In the genomic region with DNA sequence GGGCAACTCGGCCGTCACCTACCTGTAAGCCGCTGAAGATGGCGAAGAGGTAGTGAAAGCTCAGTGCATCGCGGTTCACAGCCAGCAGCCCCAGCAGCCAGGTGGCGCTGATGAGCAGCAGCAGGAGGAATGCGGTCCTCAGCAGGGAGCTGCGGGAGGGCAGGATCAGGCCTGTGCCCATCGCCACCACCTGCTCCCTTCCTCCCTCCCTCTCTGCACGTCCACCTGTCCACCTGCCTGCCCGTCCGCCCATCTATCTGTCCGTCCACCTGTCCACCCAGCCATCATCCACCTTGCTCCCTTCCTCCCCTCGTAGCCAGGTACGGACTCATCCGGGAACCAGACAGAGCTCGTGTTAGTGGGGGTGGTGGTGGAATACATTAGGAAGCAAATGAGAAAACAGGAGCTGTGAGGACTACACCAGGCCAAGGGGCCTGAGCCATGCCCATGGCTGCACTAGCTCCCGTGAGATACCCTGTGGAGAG, we compare ENCODE assay signal across 8 cellular contexts. TPM values are rescaled to one million over a fixed set of nuclear protein-coding genes. Genes with fewer than 3 reads are reported as not detected.
DNase-seq lines count a peak whose midpoint lies in the region; ATAC-seq and TF ChIP-seq lines count a peak whose summit lies in the region.

No MANE protein-coding gene starts in this region.

- H3K4me2 ChIP-seq in BLaER1 treated with 17β-estradiol and CSF1 and Interleukin-3, amounts not matched to agents 10 nM and 100 nM, result peak overlapping the region in 9 of 11 experiments; percentile 39 to 81 (median 67); a peak in 18 of 22 replicates

- no peaks in the 10 kb centered on the region for H3K27me3 Mint-ChIP-seq in HFFc6 (ENCODE audit: insufficient read depth)

- H3K4me3 ChIP-seq in BLaER1 treated with 17β-estradiol and CSF1 and Interleukin-3, amounts not matched to agents 10 nM and 100 nM, result no peak overlapping the region
- peak overlapping the region in 2 of 4 donors; percentile 17 to 27 for H3K4me3 ChIP-seq in Peyer's patch
- H3K4me3 ChIP-seq in fibroblast of villous mesenchyme (ENCODE audit: low read depth, low read length), result no peak overlapping the region
- no peak overlapping the region for H3K4me3 ChIP-seq in prostate gland

- peaks cover 0 to 81% (median 43%) of the 10 kb centered on the region in 11 experiments; a peak in 19 of 22 replicates for H4K20me1 ChIP-seq in BLaER1 treated with 17β-estradiol and CSF1 and Interleukin-3, amounts not matched to agents 10 nM and 100 nM

- TF ChIP-seq POLR2A in Peyer's patch (IDR thresholded peaks at IDR 0.05), result no peak
- no peak for TF ChIP-seq POLR2A in prostate gland (IDR thresholded peaks at IDR 0.05)

- H3K36me3 Mint-ChIP-seq in HFFc6 (ENCODE audit: low read depth), result no peaks in the 10 kb centered on the region

- WGBS in prostate gland, result 51% methylated on average over 15 of the region's 19 CpGs

- no peaks in the 10 kb centered on the region for H3K36me3 ChIP-seq in BLaER1 treated with 17β-estradiol and CSF1 and Interleukin-3, amounts not matched to agents 10 nM and 100 nM
- H3K36me3 ChIP-seq in Peyer's patch (no peaks in the 10 kb centered on the region), prostate gland (no peaks in the 10 kb centered on the region)

- peak; percentile 96 for TF ChIP-seq CTCF in HFFc6 (IDR thresholded peaks at IDR 0.05)
- peak; percentile 75 to 96 (median 92) for TF ChIP-seq CTCF in Peyer's patch (IDR thresholded peaks at IDR 0.05)
- peak; percentile 79 for TF ChIP-seq CTCF in fibroblast of villous mesenchyme (IDR thresholded peaks at IDR 0.05; ENCODE audit: insufficient read depth, low read depth, low read length)
- TF ChIP-seq CTCF in prostate gland (IDR thresholded peaks at IDR 0.05), result peak; percentile 88 to 98 (median 96)

- intact Hi-C loops in prostate gland (cut with DNase I), result loop anchor here (2.0 kb wide), 1 partner anchor 175 kb away; no protein-coding TSS in a partner anchor

- no peaks in the 10 kb centered on the region for H3K9me3 ChIP-seq in BLaER1 treated with 17β-estradiol and CSF1 and Interleukin-3, amounts not matched to agents 10 nM and 100 nM (replicated peaks in 1 of 11)
- no peaks in the 10 kb centered on the region for H3K9me3 ChIP-seq in Peyer's patch
- H3K9me3 ChIP-seq in prostate gland, result no peaks in the 10 kb centered on the region

- H3K4me1 ChIP-seq in BLaER1 treated with 17β-estradiol and CSF1 and Interleukin-3, amounts not matched to agents 10 nM and 100 nM, result peaks cover 17 to 52% (median 46%) of the 10 kb centered on the region in 10 experiments
- H3K4me1 ChIP-seq in Peyer's patch, result peaks cover 0 to 6% (median 4%) of the 10 kb centered on the region in 4 donors
- no peaks in the 10 kb centered on the region for H3K4me1 ChIP-seq in prostate gland (replicated peaks)

- no peaks in the 10 kb centered on the region for H3K4me1 Mint-ChIP-seq in HFFc6 (ENCODE audit: low read depth)

- H3K27ac ChIP-seq in BLaER1 treated with 17β-estradiol and CSF1 and Interleukin-3, amounts not matched to agents 10 nM and 100 nM, result no peak overlapping the region
- H3K27ac ChIP-seq in Peyer's patch, result peak overlapping the region in 1 of 4 donors; percentile 50
- H3K27ac ChIP-seq in prostate gland, result no peak overlapping the region

- no peak overlapping the region for H3K27ac Mint-ChIP-seq in HFFc6

- H3K9me3 Mint-ChIP-seq in HFFc6, result no peaks in the 10 kb centered on the region

- no peak overlapping the region for H3K9ac ChIP-seq in BLaER1 treated with 17β-estradiol and CSF1 and Interleukin-3, amounts not matched to agents 10 nM and 100 nM

- H3K4me3 Mint-ChIP-seq in HFFc6, result no peak overlapping the region

- DNase-seq in HFFc6, result peak; percentile 39
- peak; percentile 78 to 92 (median 86) for DNase-seq in Peyer's patch
- peak; percentile 37 for DNase-seq in activated T-helper 1 cell treated with anti-CD3 and anti-CD28 coated beads, Interleukin-2, amount 50 U/mL, for 16 hours (ENCODE audit: low read depth in 1 of 2, low spot score in 1 of 2)
- peak; percentile 38 for DNase-seq in fibroblast of villous mesenchyme (ENCODE audit: low read depth)
- peak; percentile 68 for DNase-seq in prostate gland (ENCODE audit: low spot score)

- ATAC-seq in GM18519 (IDR thresholded peaks at IDR 0.05; ENCODE audit: low FRiP score, unreplicated experiment) (no peak), GM18907 (IDR thresholded peaks at IDR 0.05; ENCODE audit: unreplicated experiment) (no peak)

- H3K27me3 ChIP-seq in BLaER1 treated with 17β-estradiol and CSF1 and Interleukin-3, amounts not matched to agents 10 nM and 100 nM, result peaks cover 36 to 86% (median 56%) of the 10 kb centered on the region in 11 experiments
- no peaks in the 10 kb centered on the region for H3K27me3 ChIP-seq in Peyer's patch
- H3K27me3 ChIP-seq in prostate gland (replicated peaks; ENCODE audit: insufficient read depth), result no peaks in the 10 kb centered on the region

RNA-seq across cellular contexts. Expression of a gene that starts 32.2 kb away (rescaled TPM):
- total RNA-seq in HFFc6 (2021; fragmentation: NEBNext Ultra II Directional; extraction: Animal tissue kit (Norgen Biotek cat#: 25700)), result 10 to 100 TPM; 26.4 to 36.4 (median 32.4) TPM
- 100 to 1,000 TPM in 1 of 4 donors, 10 to 100 TPM in 3; 35.2 to 101 (median 83.3) TPM for total RNA-seq in Peyer's patch
- 21.6 and 31.1 TPM in 2 replicates for total RNA-seq in fibroblast of villous mesenchyme
- total RNA-seq in prostate gland, result 10 to 100 TPM; 35.1 to 52.9 TPM
